In genomic region chr2:215848146-215848545, GRCh38 we compare ENCODE assay signal across 25 cellular contexts.
"Had no signal": no experiment of that assay in that cellular context is flagged by ENCODE, and none has a peak within 500 bp of the region (broad histone marks: within the 10 kb centered on the region; RNA-seq: fewer than 3 reads in every experiment).

No MANE protein-coding gene starts in this region.

- H3K4me3 Mint-ChIP-seq: central memory CD8-positive, alpha-beta T cell; naive thymus-derived CD4-positive, alpha-beta T cell; nephron; neural progenitor cell; stimulated activated naive B cell treated with anti-CD40 and anti-IgM and Interleukin-4, amounts not matched to agents 10 μg/mL and 1 μg/mL and 100 μg/mL, for 72 hours; stimulated activated naive CD8-positive, alpha-beta T cell treated with anti-CD3 and anti-CD28 coated beads, Interleukin-15, Interleukin-2, amounts not matched to agents 100 ng/mL and 50 ng/mL, for 24 hours had no signal

- H2AFZ ChIP-seq: neural progenitor cell had no signal

- H3K27me3 Mint-ChIP-seq: stimulated activated naive CD8-positive, alpha-beta T cell treated with anti-CD3 and anti-CD28 coated beads, Interleukin-15, Interleukin-2, amounts not matched to agents 100 ng/mL and 50 ng/mL, for 24 hours had no signal

- H3K4me1 ChIP-seq: esophagus squamous epithelium, prostate gland had no signal

- DNase-seq: dorsolateral prefrontal cortex; effector CD4-positive, alpha-beta T cell; erythroblast; esophagus squamous epithelium; foreskin melanocyte; glutamatergic neuron; kidney; mesendoderm; midbrain; naive thymus-derived CD4-positive, alpha-beta T cell; right cardiac atrium; spleen; stimulated activated CD4-positive, alpha-beta T cell treated with anti-CD3 and anti-CD28 coated beads, Interleukin-2, amount 100 ng/mL, for 48 hours; stimulated activated naive B cell treated with anti-CD40 and anti-IgM and Interleukin-4, amounts not matched to agents 10 μg/mL and 1 μg/mL and 100 μg/mL, for 72 hours; upper lobe of left lung had no signal

- H3K4me3 ChIP-seq: dorsolateral prefrontal cortex, esophagus squamous epithelium, neural progenitor cell, prostate gland, skin epidermis, spleen, thoracic aorta, tibial nerve, upper lobe of left lung had no signal

- H3K27ac ChIP-seq: dorsolateral prefrontal cortex, esophagus squamous epithelium, neural progenitor cell, prostate gland, skin epidermis, spleen, thoracic aorta, tibial nerve, upper lobe of left lung had no signal

- FAIRE-seq: kidney, urothelium cell line had no signal

- H3K9ac ChIP-seq: neural progenitor cell had no signal

- ATAC-seq: left lobe of liver; right cardiac atrium; stimulated activated naive B cell treated with anti-CD40 and anti-IgM and Interleukin-4, amounts not matched to agents 10 μg/mL and 1 μg/mL and 100 μg/mL, for 72 hours had no signal

- H3K9me3 ChIP-seq: esophagus squamous epithelium, prostate gland, thoracic aorta, tibial nerve, upper lobe of left lung had no signal

- H3K27me3 ChIP-seq: dorsolateral prefrontal cortex, esophagus squamous epithelium, neural progenitor cell, spleen, tibial nerve, upper lobe of left lung had no signal

- H3K36me3 Mint-ChIP-seq: naive thymus-derived CD4-positive, alpha-beta T cell; neural progenitor cell; stimulated activated naive B cell treated with anti-CD40 and anti-IgM and Interleukin-4, amounts not matched to agents 10 μg/mL and 1 μg/mL and 100 μg/mL, for 72 hours had no signal

- H3K36me3 ChIP-seq: esophagus squamous epithelium, neural progenitor cell, prostate gland, spleen, thoracic aorta, tibial nerve, upper lobe of left lung had no signal

- H3K27ac Mint-ChIP-seq: naive thymus-derived CD4-positive, alpha-beta T cell; nephron; neural progenitor cell; stimulated activated naive B cell treated with anti-CD40 and anti-IgM and Interleukin-4, amounts not matched to agents 10 μg/mL and 1 μg/mL and 100 μg/mL, for 72 hours; stimulated activated naive CD8-positive, alpha-beta T cell treated with anti-CD3 and anti-CD28 coated beads, Interleukin-15, Interleukin-2, amounts not matched to agents 100 ng/mL and 50 ng/mL, for 24 hours had no signal

- H3K4me1 Mint-ChIP-seq: central memory CD8-positive, alpha-beta T cell; nephron; neural progenitor cell had no signal

- H3K4me2 ChIP-seq: neural progenitor cell had no signal

- H3K9me3 Mint-ChIP-seq: central memory CD8-positive, alpha-beta T cell; nephron; neural progenitor cell; stimulated activated naive B cell treated with anti-CD40 and anti-IgM and Interleukin-4, amounts not matched to agents 10 μg/mL and 1 μg/mL and 100 μg/mL, for 72 hours; stimulated activated naive CD8-positive, alpha-beta T cell treated with anti-CD3 and anti-CD28 coated beads, Interleukin-15, Interleukin-2, amounts not matched to agents 100 ng/mL and 50 ng/mL, for 24 hours had no signal
